In genomic region chr5:142082182-142082781, GRCh38 we compare ENCODE assay signal across 29 cellular contexts. TPM values are rescaled to one million over a fixed set of nuclear protein-coding genes. Genes with fewer than 3 reads are reported as not detected.
DNase-seq lines count a peak whose midpoint lies in the region; ATAC-seq lines count a peak whose summit lies in the region.
"Had no signal": no experiment of that assay in that cellular context is flagged by ENCODE, and none has a peak within 500 bp of the region (broad histone marks: within the 10 kb centered on the region; RNA-seq: fewer than 3 reads in every experiment).

No MANE protein-coding gene starts in this region.

- no peaks in the 10 kb centered on the region for H3K36me3 ChIP-seq in HAP-1 (replicated peaks)
- H3K36me3 ChIP-seq: ascending aorta, gastroesophageal sphincter, lower lobe of right lung had no signal

- no peaks in the 10 kb centered on the region for H3K27me3 ChIP-seq in HAP-1 (ENCODE audit: low read depth)
- H3K27me3 ChIP-seq: ascending aorta, gastroesophageal sphincter, testis had no signal

- in situ Hi-C loops in HAP-1 (cut with MboI; ENCODE audit: low sequenced_read_pairs): no loop called here

- intact Hi-C loops in activated CD4-positive, alpha-beta T cell treated with anti-CD3 and anti-CD28 coated beads, Interleukin-2, amount 10 ng/mL, durations not matched to agents 24 days and 14 days (cut with micrococcal nuclease): loop anchor here (1.0 kb wide), 1 partner anchor 13 kb away; no protein-coding TSS in a partner anchor

- no peak for ATAC-seq in activated naive CD8-positive, alpha-beta T cell treated with anti-CD3 and anti-CD28 coated beads, Interleukin-2, amount 10 ng/mL, durations not matched to agents 7 days and 5 days (ENCODE audit: low read depth)
- peak; percentile 95 for ATAC-seq in stimulated activated effector memory CD8-positive, alpha-beta T cell treated with anti-CD3 and anti-CD28 coated beads, Interleukin-12 subunit alpha, Interleukin-12 subunit beta, amount 100 ng/mL, for 72 hours
- no peak for ATAC-seq in HG02571 (IDR thresholded peaks at IDR 0.05; ENCODE audit: unreplicated experiment)
- ATAC-seq: gastroesophageal sphincter; naive thymus-derived CD4-positive, alpha-beta T cell had no signal

- no peak overlapping the region for H3K4me3 ChIP-seq in HAP-1
- H3K4me3 ChIP-seq: ascending aorta, gastroesophageal sphincter, lower lobe of right lung, testis had no signal

- DNase-seq in activated CD4-positive, alpha-beta T cell treated with anti-CD3 and anti-CD28 coated beads, Interleukin-2, amount 10 ng/mL, durations not matched to agents 24 days and 14 days: no peak
- DNase-seq in activated CD4-positive, alpha-beta T cell treated with anti-CD3 and anti-CD28 coated beads for 1 hour: no peak
- DNase-seq in HAP-1 (ENCODE audit: low spot score in 2 of 2) (peak; percentile 18 to 56), NAMALWA (ENCODE audit: low spot score) (no peak), NCI-H1092 treated with DMSO at 0.1 percent for 48 hours (lab: John Stamatoyannopoulos, UW) (no peak)
- DNase-seq in activated naive CD8-positive, alpha-beta T cell treated with anti-CD3 and anti-CD28 coated beads, Interleukin-2, amount 10 ng/mL, durations not matched to agents 7 days and 5 days: no peak
- DNase-seq in stimulated activated effector memory CD8-positive, alpha-beta T cell treated with anti-CD3 and anti-CD28 coated beads, Interleukin-12 subunit alpha, Interleukin-12 subunit beta, amount 100 ng/mL, for 72 hours (ENCODE audit: low spot score in 2 of 2): no peak
- DNase-seq: activated naive CD4-positive, alpha-beta T cell treated with anti-CD3 and anti-CD28 coated beads, Interleukin-2, amount 50 U/mL, for 16 hours; Calu3; CD4-positive, CD25-positive, alpha-beta regulatory T cell; DMS79; GDM1; IMR-90; kidney glomerular epithelial cell; lower lobe of right lung; MV-4-11; naive thymus-derived CD4-positive, alpha-beta T cell; NCI-H146; NCI-H2107; NCI-H446; NCI-H748 treated with DMSO at 0.1 percent for 48 hours; occipital lobe; SIG-M5; stimulated activated CD4-positive, alpha-beta T cell treated with anti-CD3 and anti-CD28 coated beads, Interleukin-4, amount 100 ng/mL, for 4 hours; T-helper 9 cell; testis had no signal

- H3K4me3 Mint-ChIP-seq in activated CD4-positive, alpha-beta T cell treated with anti-CD3 and anti-CD28 coated beads, Interleukin-2, amount 10 ng/mL, durations not matched to agents 24 days and 14 days: no peak overlapping the region
- no peak overlapping the region for H3K4me3 Mint-ChIP-seq in activated naive CD8-positive, alpha-beta T cell treated with anti-CD3 and anti-CD28 coated beads, Interleukin-2, amount 10 ng/mL, durations not matched to agents 7 days and 5 days
- no peak overlapping the region for H3K4me3 Mint-ChIP-seq in stimulated activated effector memory CD8-positive, alpha-beta T cell treated with anti-CD3 and anti-CD28 coated beads, Interleukin-12 subunit alpha, Interleukin-12 subunit beta, amount 100 ng/mL, for 72 hours
- H3K4me3 Mint-ChIP-seq: CD4-positive, CD25-positive, alpha-beta regulatory T cell; naive thymus-derived CD4-positive, alpha-beta T cell had no signal

- no peaks in the 10 kb centered on the region for H3K27me3 Mint-ChIP-seq in activated CD4-positive, alpha-beta T cell treated with anti-CD3 and anti-CD28 coated beads, Interleukin-2, amount 10 ng/mL, durations not matched to agents 24 days and 14 days
- H3K27me3 Mint-ChIP-seq in activated naive CD8-positive, alpha-beta T cell treated with anti-CD3 and anti-CD28 coated beads, Interleukin-2, amount 10 ng/mL, durations not matched to agents 7 days and 5 days: no peaks in the 10 kb centered on the region
- H3K27me3 Mint-ChIP-seq: naive thymus-derived CD4-positive, alpha-beta T cell had no signal

- no peaks in the 10 kb centered on the region for H3K9me3 ChIP-seq in HAP-1
- H3K9me3 ChIP-seq: ascending aorta, gastroesophageal sphincter, lower lobe of right lung, testis had no signal

- peak overlapping the region; percentile 41 for H3K27ac Mint-ChIP-seq in activated CD4-positive, alpha-beta T cell treated with anti-CD3 and anti-CD28 coated beads, Interleukin-2, amount 10 ng/mL, durations not matched to agents 24 days and 14 days
- H3K27ac Mint-ChIP-seq in activated naive CD8-positive, alpha-beta T cell treated with anti-CD3 and anti-CD28 coated beads, Interleukin-2, amount 10 ng/mL, durations not matched to agents 7 days and 5 days: peak overlapping the region; percentile 3
- H3K27ac Mint-ChIP-seq in stimulated activated effector memory CD8-positive, alpha-beta T cell treated with anti-CD3 and anti-CD28 coated beads, Interleukin-12 subunit alpha, Interleukin-12 subunit beta, amount 100 ng/mL, for 72 hours: no peak overlapping the region

- peaks cover 6% of the 10 kb centered on the region for H3K4me1 ChIP-seq in HAP-1
- H3K4me1 ChIP-seq: ascending aorta, gastroesophageal sphincter, lower lobe of right lung, testis had no signal

- H3K4me1 Mint-ChIP-seq in activated CD4-positive, alpha-beta T cell treated with anti-CD3 and anti-CD28 coated beads, Interleukin-2, amount 10 ng/mL, durations not matched to agents 24 days and 14 days: peaks cover 15% of the 10 kb centered on the region
- peaks cover 13% of the 10 kb centered on the region for H3K4me1 Mint-ChIP-seq in activated naive CD8-positive, alpha-beta T cell treated with anti-CD3 and anti-CD28 coated beads, Interleukin-2, amount 10 ng/mL, durations not matched to agents 7 days and 5 days
- peaks cover 16% of the 10 kb centered on the region for H3K4me1 Mint-ChIP-seq in stimulated activated effector memory CD8-positive, alpha-beta T cell treated with anti-CD3 and anti-CD28 coated beads, Interleukin-12 subunit alpha, Interleukin-12 subunit beta, amount 100 ng/mL, for 72 hours

- H3K36me3 Mint-ChIP-seq in activated CD4-positive, alpha-beta T cell treated with anti-CD3 and anti-CD28 coated beads, Interleukin-2, amount 10 ng/mL, durations not matched to agents 24 days and 14 days (ENCODE audit: low read depth): no peaks in the 10 kb centered on the region
- no peaks in the 10 kb centered on the region for H3K36me3 Mint-ChIP-seq in activated naive CD8-positive, alpha-beta T cell treated with anti-CD3 and anti-CD28 coated beads, Interleukin-2, amount 10 ng/mL, durations not matched to agents 7 days and 5 days
- H3K36me3 Mint-ChIP-seq in stimulated activated effector memory CD8-positive, alpha-beta T cell treated with anti-CD3 and anti-CD28 coated beads, Interleukin-12 subunit alpha, Interleukin-12 subunit beta, amount 100 ng/mL, for 72 hours: no peaks in the 10 kb centered on the region
- H3K36me3 Mint-ChIP-seq: CD4-positive, CD25-positive, alpha-beta regulatory T cell; naive thymus-derived CD4-positive, alpha-beta T cell had no signal

- H3K9me3 Mint-ChIP-seq in activated CD4-positive, alpha-beta T cell treated with anti-CD3 and anti-CD28 coated beads, Interleukin-2, amount 10 ng/mL, durations not matched to agents 24 days and 14 days: no peaks in the 10 kb centered on the region
- H3K9me3 Mint-ChIP-seq in activated naive CD8-positive, alpha-beta T cell treated with anti-CD3 and anti-CD28 coated beads, Interleukin-2, amount 10 ng/mL, durations not matched to agents 7 days and 5 days: no peaks in the 10 kb centered on the region
- no peaks in the 10 kb centered on the region for H3K9me3 Mint-ChIP-seq in stimulated activated effector memory CD8-positive, alpha-beta T cell treated with anti-CD3 and anti-CD28 coated beads, Interleukin-12 subunit alpha, Interleukin-12 subunit beta, amount 100 ng/mL, for 72 hours
- H3K9me3 Mint-ChIP-seq: CD4-positive, CD25-positive, alpha-beta regulatory T cell; naive thymus-derived CD4-positive, alpha-beta T cell had no signal

- POLR2A ChIA-PET in activated naive CD8-positive, alpha-beta T cell treated with anti-CD3 and anti-CD28 coated beads, Interleukin-2, amount 10 ng/mL, durations not matched to agents 7 days and 5 days (lab: Charles Lee): no interaction called here

RNA-seq across cellular contexts. Expression of gene NDFIP1, which starts 26.3 kb away (rescaled TPM):
- total RNA-seq in activated CD4-positive, alpha-beta T cell treated with anti-CD3 and anti-CD28 coated beads, Interleukin-2, amount 10 ng/mL, durations not matched to agents 24 days and 14 days: 114 and 122 TPM in 2 replicates
- total RNA-seq in activated naive CD8-positive, alpha-beta T cell treated with anti-CD3 and anti-CD28 coated beads, Interleukin-2, amount 10 ng/mL, durations not matched to agents 7 days and 5 days: 10 to 100 TPM; 59.2 to 62.3 TPM

Comparison
In these comparisons a context has a peak if more than half of its experiments do, and no peak if none do; other contexts are left out.
1. DNase-seq: peak in HAP-1 (2 of 2); none in activated CD4-positive, alpha-beta T cell treated with anti-CD3 and anti-CD28 coated beads, Interleukin-2, amount 10 ng/mL, durations not matched to agents 24 days and 14 days (single experiment), activated CD4-positive, alpha-beta T cell treated with anti-CD3 and anti-CD28 coated beads for 1 hour (single experiment), activated naive CD8-positive, alpha-beta T cell treated with anti-CD3 and anti-CD28 coated beads, Interleukin-2, amount 10 ng/mL, durations not matched to agents 7 days and 5 days (single experiment), stimulated activated effector memory CD8-positive, alpha-beta T cell treated with anti-CD3 and anti-CD28 coated beads, Interleukin-12 subunit alpha, Interleukin-12 subunit beta, amount 100 ng/mL, for 72 hours (0 of 2), NAMALWA (single experiment) and NCI-H1092 treated with DMSO at 0.1 percent for 48 hours (single experiment).